Comparison of ENCODE assay signal across 21 cellular contexts in the genomic region with DNA sequence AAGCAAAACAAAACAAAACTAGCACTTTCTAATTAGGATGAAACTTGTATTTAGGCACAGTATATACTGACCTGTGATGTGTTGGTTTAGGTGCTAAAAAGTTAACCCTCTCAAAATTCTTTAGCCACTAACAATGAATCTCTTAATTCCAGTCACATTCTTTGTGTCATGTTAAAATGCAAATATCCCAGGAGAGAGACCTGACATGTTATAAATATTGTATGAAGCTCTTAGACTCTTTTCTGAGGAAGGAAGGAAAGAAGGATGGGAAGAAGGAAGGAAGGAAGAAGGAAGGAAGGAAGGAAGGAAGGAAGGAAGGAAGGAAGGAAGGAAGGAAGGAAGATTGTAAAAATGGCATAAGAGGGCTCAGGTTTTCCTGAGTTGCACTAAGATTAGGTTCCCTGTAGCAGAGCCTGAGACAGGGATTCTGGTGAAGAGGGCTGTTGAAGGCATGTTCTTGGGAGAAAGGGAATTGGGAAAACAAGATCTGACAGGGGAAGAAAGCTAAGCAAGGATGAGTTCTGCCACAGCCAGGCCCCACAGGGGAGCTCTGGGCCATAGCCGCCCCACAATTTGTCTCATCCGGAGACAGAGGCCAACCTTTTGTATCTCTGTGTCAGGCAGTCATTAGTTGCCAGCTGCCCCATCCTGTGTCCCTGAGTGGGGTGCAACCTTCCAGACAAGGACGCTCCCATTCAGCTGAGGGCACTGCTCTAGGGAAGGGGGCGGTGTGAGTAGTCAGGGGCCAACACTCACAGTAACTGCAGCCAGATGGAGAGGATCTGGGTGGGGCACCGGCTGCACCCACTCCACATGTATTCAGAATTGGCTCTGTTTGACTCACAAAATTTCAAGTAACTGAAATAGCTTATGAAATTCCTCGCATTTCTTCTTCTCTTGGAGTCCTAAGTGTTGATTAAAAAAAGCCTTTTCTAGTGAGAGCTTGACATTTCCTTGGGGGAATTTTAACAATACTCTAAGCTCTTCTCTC.
DNase-seq lines count a peak whose midpoint lies in the region; ATAC-seq and TF ChIP-seq lines count a peak whose summit lies in the region.
"Had no signal": no experiment of that assay in that cellular context is flagged by ENCODE, and none has a peak within 500 bp of the region (broad histone marks: within the 10 kb centered on the region; RNA-seq: fewer than 3 reads in every experiment).

No MANE protein-coding gene starts in this region.

- DNase-seq in HS-27A (ENCODE audit: low read depth) (peak; percentile 46), chondrocyte (ENCODE audit: low spot score) (no peak), naive B cell (no peak), NCI-H226 (no peak), hepatic stellate cell (ENCODE audit: low spot score) (no peak), colonic mucosa (no peak)
- DNase-seq: activated CD4-positive, alpha-beta T cell treated with anti-CD3 and anti-CD28 coated beads for 36 hours; activated CD8-positive, alpha-beta memory T cell treated with anti-CD3 and anti-CD28 coated beads, Interleukin-2, amount 10 ng/mL, durations not matched to agents 7 days and 5 days; activated effector memory CD4-positive, alpha-beta T cell treated with Interleukin-2 at 50 U/mL for 16 hours; DMS79 treated with DMSO at 0.1 percent for 48 hours; Kasumi-1; NCI-H1105; NCI-H446 treated with DMSO at 0.1 percent for 48 hours; OCI-M1; T-helper 9 cell; testis had no signal

- TF ChIP-seq CTCF in chondrocyte (IDR thresholded peaks at IDR 0.05) (no peak), colonic mucosa (IDR thresholded peaks at IDR 0.05) (no peak)

- ATAC-seq in naive B cell (ENCODE audit: low read depth in 2 of 2) = no peak
- no peak for ATAC-seq in HG03025 (IDR thresholded peaks at IDR 0.05; ENCODE audit: low FRiP score, unreplicated experiment)
- ATAC-seq: activated CD4-positive, alpha-beta T cell treated with anti-CD3 and anti-CD28 coated beads for 36 hours; activated CD8-positive, alpha-beta memory T cell treated with anti-CD3 and anti-CD28 coated beads, Interleukin-2, amount 10 ng/mL, durations not matched to agents 7 days and 5 days; HCT116 had no signal

- no peak overlapping the region for H3K4me3 Mint-ChIP-seq in chondrocyte (ENCODE audit: unreplicated experiment)
- H3K4me3 Mint-ChIP-seq in naive B cell = no peak overlapping the region
- H3K4me3 Mint-ChIP-seq: activated CD4-positive, alpha-beta T cell treated with anti-CD3 and anti-CD28 coated beads for 36 hours; activated CD8-positive, alpha-beta memory T cell treated with anti-CD3 and anti-CD28 coated beads, Interleukin-2, amount 10 ng/mL, durations not matched to agents 7 days and 5 days; B cell had no signal

- H3K4me3 ChIP-seq in BLaER1 treated with 17β-estradiol and CSF1 and Interleukin-3, amounts not matched to agents 10 nM and 100 nM = no peak overlapping the region
- H3K4me3 ChIP-seq in colonic mucosa = no peak overlapping the region
- H3K4me3 ChIP-seq: testis had no signal

- H3K4me1 ChIP-seq in BLaER1 treated with 17β-estradiol and CSF1 and Interleukin-3, amounts not matched to agents 10 nM and 100 nM = peaks cover 16 to 70% (median 60%) of the 10 kb centered on the region in 10 experiments
- no peaks in the 10 kb centered on the region for H3K4me1 ChIP-seq in colonic mucosa
- H3K4me1 ChIP-seq: parathyroid adenoma, testis had no signal

- H4K20me1 ChIP-seq in BLaER1 treated with 17β-estradiol and CSF1 and Interleukin-3, amounts not matched to agents 10 nM and 100 nM = no peaks in the 10 kb centered on the region

- no peak overlapping the region for H3K9ac ChIP-seq in BLaER1 treated with 17β-estradiol and CSF1 and Interleukin-3, amounts not matched to agents 10 nM and 100 nM
- no peak overlapping the region for H3K9ac ChIP-seq in colonic mucosa (ENCODE audit: low read depth in 2 of 2, low read length in 2 of 2)
- H3K9ac ChIP-seq: parathyroid adenoma had no signal

- H3K36me3 ChIP-seq in BLaER1 treated with 17β-estradiol and CSF1 and Interleukin-3, amounts not matched to agents 10 nM and 100 nM = no peaks in the 10 kb centered on the region
- H3K36me3 ChIP-seq in colonic mucosa = no peaks in the 10 kb centered on the region

- H3K27me3 Mint-ChIP-seq in chondrocyte (ENCODE audit: low read depth) (peaks cover 4% of the 10 kb centered on the region), naive B cell (peaks cover 0 to 7% (median 3%) of the 10 kb centered on the region in 3 donors)
- H3K27me3 Mint-ChIP-seq: activated CD4-positive, alpha-beta T cell treated with anti-CD3 and anti-CD28 coated beads for 36 hours; activated CD8-positive, alpha-beta memory T cell treated with anti-CD3 and anti-CD28 coated beads, Interleukin-2, amount 10 ng/mL, durations not matched to agents 7 days and 5 days had no signal

- intact Hi-C loops in colonic mucosa (cut with DNase I) = no loop called here

- H3K27me3 ChIP-seq in BLaER1 treated with 17β-estradiol and CSF1 and Interleukin-3, amounts not matched to agents 10 nM and 100 nM = no peaks in the 10 kb centered on the region
- H3K27me3 ChIP-seq in colonic mucosa = no peaks in the 10 kb centered on the region
- H3K27me3 ChIP-seq: testis had no signal

- peak overlapping the region; percentile 1 for H3K27ac Mint-ChIP-seq in chondrocyte (ENCODE audit: unreplicated experiment)
- H3K27ac Mint-ChIP-seq in naive B cell = peak overlapping the region in 4 of 6 donors; percentile 43 to 74 (median 54)
- H3K27ac Mint-ChIP-seq: activated CD4-positive, alpha-beta T cell treated with anti-CD3 and anti-CD28 coated beads for 36 hours; activated CD8-positive, alpha-beta memory T cell treated with anti-CD3 and anti-CD28 coated beads, Interleukin-2, amount 10 ng/mL, durations not matched to agents 7 days and 5 days; B cell had no signal

- peaks cover 25 to 63% (median 48%) of the 10 kb centered on the region in 11 experiments; a peak in 21 of 22 replicates for H3K9me3 ChIP-seq in BLaER1 treated with 17β-estradiol and CSF1 and Interleukin-3, amounts not matched to agents 10 nM and 100 nM (replicated peaks in 1 of 11)
- no peaks in the 10 kb centered on the region for H3K9me3 ChIP-seq in colonic mucosa
- H3K9me3 ChIP-seq: testis had no signal

- no peaks in the 10 kb centered on the region for H3K36me3 Mint-ChIP-seq in chondrocyte (ENCODE audit: low read depth)
- peaks cover 0 to 6% of the 10 kb centered on the region in 2 donors for H3K36me3 Mint-ChIP-seq in naive B cell
- H3K36me3 Mint-ChIP-seq: activated CD8-positive, alpha-beta memory T cell treated with anti-CD3 and anti-CD28 coated beads, Interleukin-2, amount 10 ng/mL, durations not matched to agents 7 days and 5 days had no signal

- H3K27ac ChIP-seq in BLaER1 treated with 17β-estradiol and CSF1 and Interleukin-3, amounts not matched to agents 10 nM and 100 nM = peak overlapping the region in 4 of 11 experiments; percentile 34 to 87 (median 80); a peak in 8 of 22 replicates
- H3K27ac ChIP-seq in colonic mucosa = no peak overlapping the region
- H3K27ac ChIP-seq: parathyroid adenoma, testis had no signal

- H3K4me1 Mint-ChIP-seq in chondrocyte (ENCODE audit: low read depth) (peaks cover 19% of the 10 kb centered on the region), naive B cell (peaks cover 12 to 20% (median 17%) of the 10 kb centered on the region in 3 donors)
- H3K4me1 Mint-ChIP-seq: activated CD4-positive, alpha-beta T cell treated with anti-CD3 and anti-CD28 coated beads for 36 hours; activated CD8-positive, alpha-beta memory T cell treated with anti-CD3 and anti-CD28 coated beads, Interleukin-2, amount 10 ng/mL, durations not matched to agents 7 days and 5 days had no signal

- peak overlapping the region in 8 of 11 experiments; percentile 1 to 43 (median 34); a peak in 11 of 22 replicates for H3K4me2 ChIP-seq in BLaER1 treated with 17β-estradiol and CSF1 and Interleukin-3, amounts not matched to agents 10 nM and 100 nM

- H3K9me3 Mint-ChIP-seq in chondrocyte (ENCODE audit: low read depth) = peaks cover 4% of the 10 kb centered on the region
- H3K9me3 Mint-ChIP-seq in naive B cell = peaks cover 0 to 2% (median 0%) of the 10 kb centered on the region in 7 donors
